In genomic region chr4:96352051-96352517, GRCh38 we compare ENCODE assay signal across 8 cellular contexts.
DNase-seq lines count a peak whose midpoint lies in the region; ATAC-seq lines count a peak whose summit lies in the region.

No MANE protein-coding gene starts in this region.

- intact Hi-C loops in head of caudate nucleus (cut with DNase I), result no loop called here

- in situ Hi-C loops in SK-MEL-5 (cut with HindIII; ENCODE audit: low pct_unique_long_range_greater_than_20kb, low sequenced_read_pairs), result no loop called here

- DNase-seq in A172 (ENCODE audit: low spot score) (peak; percentile 36), SK-MEL-5 (ENCODE audit: low read depth, low spot score) (peak; percentile 29), head of caudate nucleus (peak in 25 of 42 donors; percentile 1 to 46 (median 14)), NCI-H1105 treated with DMSO at 0.1 percent for 48 hours (lab: John Stamatoyannopoulos, UW) (no peak)
- no peak for DNase-seq in stimulated activated naive CD4-positive, alpha-beta T cell treated with Interleukin-2 at 50 U/mL for 16 hours (lab: John Stamatoyannopoulos, UW)

- ATAC-seq in GM18868 (IDR thresholded peaks at IDR 0.05; ENCODE audit: unreplicated experiment), result peak; percentile 38
- no peak for ATAC-seq in HG03460 (IDR thresholded peaks at IDR 0.05; ENCODE audit: unreplicated experiment)
- ATAC-seq in HG02938 (IDR thresholded peaks at IDR 0.05; ENCODE audit: unreplicated experiment), result no peak

Comparison
In these comparisons a context has a peak if more than half of its experiments do, and no peak if none do; other contexts are left out.
1. DNase-seq: peak in A172 (single experiment), SK-MEL-5 (single experiment) and head of caudate nucleus (25 of 42); none in NCI-H1105 treated with DMSO at 0.1 percent for 48 hours (single experiment) and stimulated activated naive CD4-positive, alpha-beta T cell treated with Interleukin-2 at 50 U/mL for 16 hours (single experiment).